In the genomic region with DNA sequence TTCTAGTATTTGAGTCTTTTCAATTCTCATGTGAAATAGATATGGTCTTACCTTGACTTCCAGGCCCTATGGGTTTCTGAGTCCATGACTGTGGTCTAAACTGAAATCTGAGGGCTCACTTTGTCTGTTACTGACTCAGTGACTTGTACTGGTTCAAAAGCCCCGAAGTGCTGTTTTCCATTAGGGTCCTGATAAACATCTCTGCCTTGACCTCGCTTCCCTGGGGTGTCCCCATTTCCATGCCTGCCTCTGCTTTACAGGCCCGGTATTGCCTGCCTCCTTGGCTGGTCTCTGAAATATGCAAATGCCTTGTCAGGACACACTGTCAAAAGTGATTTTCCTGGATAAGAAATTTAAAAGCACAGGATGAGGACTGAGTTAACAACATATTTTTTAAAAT, we compare ENCODE assay signal across 18 cellular contexts.
DNase-seq lines count a peak whose midpoint lies in the region; ATAC-seq and TF ChIP-seq lines count a peak whose summit lies in the region.
"Had no signal": no experiment of that assay in that cellular context is flagged by ENCODE, and none has a peak within 500 bp of the region (broad histone marks: within the 10 kb centered on the region; RNA-seq: fewer than 3 reads in every experiment).

No MANE protein-coding gene starts in this region.

- no peaks in the 10 kb centered on the region for H3K27me3 ChIP-seq in SK-N-SH (ENCODE audit: insufficient read depth)
- no peaks in the 10 kb centered on the region for H3K27me3 ChIP-seq in neural progenitor cell
- no peaks in the 10 kb centered on the region for H3K27me3 ChIP-seq in psoas muscle (ENCODE audit: insufficient read depth in 3 of 3, low read length in 2 of 3)
- no peaks in the 10 kb centered on the region for H3K27me3 ChIP-seq in CD4-positive, alpha-beta memory T cell (ENCODE audit: insufficient read depth, low read length)
- H3K27me3 ChIP-seq: BLaER1 treated with 17β-estradiol and CSF1 and Interleukin-3, amounts not matched to agents 10 nM and 100 nM had no signal

- H3K79me2 ChIP-seq in SK-N-SH (ENCODE audit: insufficient read depth) (no peaks in the 10 kb centered on the region), neural progenitor cell (ENCODE audit: low read depth) (no peaks in the 10 kb centered on the region)

- CTCF ChIA-PET in SK-N-SH (lab: Yijun Ruan, JAX) = no interaction called here
- CTCF ChIA-PET in CD4-positive, alpha-beta memory T cell (lab: Charles Lee; ENCODE audit: partially characterized antibody) = interaction anchor here (1.3 kb wide), 1 partner anchor 46 kb away, joined by 4 read pairs; no protein-coding TSS in a partner anchor

- no peaks in the 10 kb centered on the region for H3K9me2 ChIP-seq in SK-N-SH

- DNase-seq in SK-N-SH (peak; percentile 27), SK-N-DZ (ENCODE audit: low spot score) (peak; percentile 79), neural progenitor cell (ENCODE audit: low spot score) (no peak), psoas muscle (no peak), EL (no peak)
- no peak for DNase-seq in CD4-positive, alpha-beta memory T cell
- DNase-seq: CD8-positive, alpha-beta memory T cell; DMS53; DMS79 treated with DMSO at 0.1 percent for 48 hours; GM23248; H7; HCEC 1CT had no signal

- no peak overlapping the region for H3K4me2 ChIP-seq in SK-N-SH
- H3K4me2 ChIP-seq in neural progenitor cell = no peak overlapping the region
- H3K4me2 ChIP-seq: BLaER1 treated with 17β-estradiol and CSF1 and Interleukin-3, amounts not matched to agents 10 nM and 100 nM had no signal

- H4K20me1 ChIP-seq in SK-N-SH (ENCODE audit: insufficient read depth) = no peaks in the 10 kb centered on the region
- no peaks in the 10 kb centered on the region for H4K20me1 ChIP-seq in neural progenitor cell (ENCODE audit: low read depth)
- H4K20me1 ChIP-seq: BLaER1 treated with 17β-estradiol and CSF1 and Interleukin-3, amounts not matched to agents 10 nM and 100 nM had no signal

- no peaks in the 10 kb centered on the region for H3K9me3 ChIP-seq in SK-N-SH
- no peaks in the 10 kb centered on the region for H3K9me3 ChIP-seq in neural progenitor cell (ENCODE audit: low read depth)
- H3K9me3 ChIP-seq in psoas muscle = no peaks in the 10 kb centered on the region
- H3K9me3 ChIP-seq in CD4-positive, alpha-beta memory T cell (ENCODE audit: control insufficient read depth in 1 of 2, low read length in 2 of 2) = no peaks in the 10 kb centered on the region
- H3K9me3 ChIP-seq: BLaER1 treated with 17β-estradiol and CSF1 and Interleukin-3, amounts not matched to agents 10 nM and 100 nM had no signal

- H3K4me3 Mint-ChIP-seq in neural progenitor cell = no peak overlapping the region
- no peak overlapping the region for H3K4me3 Mint-ChIP-seq in CD4-positive, alpha-beta memory T cell
- H3K4me3 Mint-ChIP-seq: B cell; CD14-positive monocyte; CD8-positive, alpha-beta memory T cell had no signal

- no peak overlapping the region for H3K4me3 ChIP-seq in SK-N-SH (ENCODE audit: low read depth in 2 of 2, low read length in 1 of 2)
- no peak overlapping the region for H3K4me3 ChIP-seq in neural progenitor cell
- no peak overlapping the region for H3K4me3 ChIP-seq in psoas muscle
- H3K4me3 ChIP-seq in CD4-positive, alpha-beta memory T cell (ENCODE audit: low read length in 2 of 2) = no peak overlapping the region
- H3K4me3 ChIP-seq: BLaER1 treated with 17β-estradiol and CSF1 and Interleukin-3, amounts not matched to agents 10 nM and 100 nM; GM23248 had no signal

- intact Hi-C loops in psoas muscle (cut with DNase I) = no loop called here
- intact Hi-C loops in CD4-positive, alpha-beta memory T cell (cut with micrococcal nuclease) = no loop called here

- no peak for TF ChIP-seq EP300 in SK-N-SH (IDR thresholded peaks at IDR 0.05; ENCODE audit: borderline replicate concordance in 1 of 2, low read depth in 1 of 2, low read length in 1 of 2)

- no peaks in the 10 kb centered on the region for H3K36me3 Mint-ChIP-seq in neural progenitor cell
- no peaks in the 10 kb centered on the region for H3K36me3 Mint-ChIP-seq in CD4-positive, alpha-beta memory T cell
- H3K36me3 Mint-ChIP-seq: CD14-positive monocyte had no signal

- H2AFZ ChIP-seq in SK-N-SH (ENCODE audit: low read depth) = peak overlapping the region; percentile 55; the same call in 1 of the 2 replicates
- H2AFZ ChIP-seq in neural progenitor cell (replicated peaks) = no peak overlapping the region
- H2AFZ ChIP-seq: GM23248 had no signal

- no peaks in the 10 kb centered on the region for H3K27me3 Mint-ChIP-seq in neural progenitor cell (ENCODE audit: insufficient read depth, low read depth)
- no peaks in the 10 kb centered on the region for H3K27me3 Mint-ChIP-seq in CD4-positive, alpha-beta memory T cell
- H3K27me3 Mint-ChIP-seq: B cell; CD8-positive, alpha-beta memory T cell had no signal

- ATAC-seq in SK-N-SH treated with all-trans-retinoic acid at 6 μM for 48 hours (no peak), GM21619 (IDR thresholded peaks at IDR 0.05; ENCODE audit: unreplicated experiment) (no peak), psoas muscle (no peak)

- no peaks in the 10 kb centered on the region for H3K9me3 Mint-ChIP-seq in neural progenitor cell
- peaks cover 0 to 7% (median 0%) of the 10 kb centered on the region in 8 donors for H3K9me3 Mint-ChIP-seq in CD4-positive, alpha-beta memory T cell

- no peaks in the 10 kb centered on the region for H3K4me1 Mint-ChIP-seq in neural progenitor cell
- H3K4me1 Mint-ChIP-seq in CD4-positive, alpha-beta memory T cell = no peaks in the 10 kb centered on the region
- H3K4me1 Mint-ChIP-seq: B cell; CD14-positive monocyte; CD8-positive, alpha-beta memory T cell had no signal

- no peak for TF ChIP-seq RAD21 in SK-N-SH (IDR thresholded peaks at IDR 0.05; ENCODE audit: low read length)

- H3K27ac ChIP-seq in SK-N-SH (ENCODE audit: low read depth in 2 of 2, low read length in 1 of 2) = peak overlapping the region in 1 of 2 experiments; percentile 64; a peak in 2 of 4 replicates
- no peak overlapping the region for H3K27ac ChIP-seq in neural progenitor cell
- no peak overlapping the region for H3K27ac ChIP-seq in psoas muscle
- H3K27ac ChIP-seq in CD4-positive, alpha-beta memory T cell (ENCODE audit: low read depth, low read length) = no peak overlapping the region
- H3K27ac ChIP-seq: 22Rv1; BLaER1 treated with 17β-estradiol and CSF1 and Interleukin-3, amounts not matched to agents 10 nM and 100 nM; GM23248 had no signal

- WGBS in SK-N-SH (ENCODE audit: low lambda C conversion rate) = 17% methylated on average over 3 of the region's 3 CpGs
- 48 to 64% (median 64%) methylated on average over 3 of the region's 3 CpGs for WGBS in psoas muscle, 3 donors

- peaks cover 0 to 7% of the 10 kb centered on the region in 2 experiments; a peak in 2 of 4 replicates for H3K4me1 ChIP-seq in SK-N-SH (ENCODE audit: control insufficient read depth in 1 of 2, insufficient read depth in 2 of 2, low read depth in 1 of 2, low read length in 1 of 2)
- no peaks in the 10 kb centered on the region for H3K4me1 ChIP-seq in neural progenitor cell
- H3K4me1 ChIP-seq in psoas muscle = no peaks in the 10 kb centered on the region
- no peaks in the 10 kb centered on the region for H3K4me1 ChIP-seq in CD4-positive, alpha-beta memory T cell (ENCODE audit: insufficient read depth, low read length)
- H3K4me1 ChIP-seq: BLaER1 treated with 17β-estradiol and CSF1 and Interleukin-3, amounts not matched to agents 10 nM and 100 nM had no signal

- H3F3A ChIP-seq in SK-N-SH (replicated peaks; ENCODE audit: insufficient read depth) (no peaks in the 10 kb centered on the region), neural progenitor cell (ENCODE audit: low read depth) (no peaks in the 10 kb centered on the region)

- no peak for TF ChIP-seq CTCF in SK-N-SH (IDR thresholded peaks at IDR 0.05)
- no peak for TF ChIP-seq CTCF in neural progenitor cell (IDR thresholded peaks at IDR 0.05)
- TF ChIP-seq CTCF in psoas muscle (IDR thresholded peaks at IDR 0.05) = no peak

- peak overlapping the region; percentile 54 for H3K27ac Mint-ChIP-seq in neural progenitor cell
- H3K27ac Mint-ChIP-seq in CD4-positive, alpha-beta memory T cell = peak overlapping the region in 1 of 7 donors; percentile 27
- H3K27ac Mint-ChIP-seq: B cell; CD14-positive monocyte; CD8-positive, alpha-beta memory T cell had no signal

- POLR2A ChIA-PET in SK-N-SH (lab: Yijun Ruan, JAX) = no interaction called here
- POLR2A ChIA-PET in CD4-positive, alpha-beta memory T cell (lab: Charles Lee; ENCODE audit: partially characterized antibody) = no interaction called here

- H3K9ac ChIP-seq in SK-N-SH (no peak overlapping the region), neural progenitor cell (no peak overlapping the region)
- H3K9ac ChIP-seq: BLaER1 treated with 17β-estradiol and CSF1 and Interleukin-3, amounts not matched to agents 10 nM and 100 nM; GM23248 had no signal

- H3K36me3 ChIP-seq in SK-N-SH (replicated peaks in 1 of 2; ENCODE audit: control insufficient read depth in 1 of 2, insufficient read depth in 2 of 2, low read length in 1 of 2) (no peaks in the 10 kb centered on the region), neural progenitor cell (no peaks in the 10 kb centered on the region), psoas muscle (ENCODE audit: insufficient read depth in 1 of 2, low read depth in 1 of 2) (no peaks in the 10 kb centered on the region)
- no peaks in the 10 kb centered on the region for H3K36me3 ChIP-seq in CD4-positive, alpha-beta memory T cell (ENCODE audit: insufficient read depth, low read length)
- H3K36me3 ChIP-seq: BLaER1 treated with 17β-estradiol and CSF1 and Interleukin-3, amounts not matched to agents 10 nM and 100 nM had no signal

TF ChIP-seq in SK-N-SH, 30 proteins besides CTCF, POLR2A, EP300 and RAD21 (continues in another document):
- TF ChIP-seq MEF2A (IDR thresholded peaks at IDR 0.05; ENCODE audit: borderline replicate concordance, low read depth) (no peak), TCF12 (IDR thresholded peaks at IDR 0.05) (no peak)

TF ChIP-seq in SK-N-SH treated with all-trans-retinoic acid at 6 μM for 48 hours, 23 proteins besides CTCF, POLR2A, EP300 and RAD21:
- TF ChIP-seq ZC3H10 (CRISPR knock-in tag; IDR thresholded peaks at IDR 0.05) = no peak

Comparison
In these comparisons a context has a peak if more than half of its experiments do, and no peak if none do; other contexts are left out.
1. DNase-seq: peak in SK-N-SH (single experiment) and SK-N-DZ (single experiment); none in neural progenitor cell (single experiment), psoas muscle (0 of 2), CD4-positive, alpha-beta memory T cell (0 of 5) and EL (single experiment).